Comparison of ENCODE assay signal across 15 cellular contexts in genomic region chr9:85064811-85065371, GRCh38.
DNase-seq lines count a peak whose midpoint lies in the region; ATAC-seq and TF ChIP-seq lines count a peak whose summit lies in the region.
"Had no signal": no experiment of that assay in that cellular context is flagged by ENCODE, and none has a peak within 500 bp of the region (broad histone marks: within the 10 kb centered on the region; RNA-seq: fewer than 3 reads in every experiment).

No MANE protein-coding gene starts in this region.

- intact Hi-C loops in Caco-2 (cut with micrococcal nuclease; ENCODE audit: unreplicated experiment): loop anchor here (1.0 kb wide), 1 partner anchor 12 kb away; no protein-coding TSS in a partner anchor

- H3K36me3 ChIP-seq in Caco-2 (ENCODE audit: control insufficient read depth, insufficient read depth, low read length) (no peaks in the 10 kb centered on the region), MG63 (no peaks in the 10 kb centered on the region)
- H3K36me3 ChIP-seq: HAP-1 had no signal

- H3K27me3 ChIP-seq in Caco-2 (replicated peaks; ENCODE audit: control insufficient read depth, insufficient read depth, low read length) (no peaks in the 10 kb centered on the region), MG63 (no peaks in the 10 kb centered on the region)

- H3K4me3 ChIP-seq in Caco-2 (ENCODE audit: low read depth, low read length) (no peak overlapping the region), MG63 (no peak overlapping the region)
- H3K4me3 ChIP-seq: HAP-1 had no signal

- DNase-seq in Caco-2 (peak; percentile 35 to 56), astrocyte of the hippocampus (ENCODE audit: low read depth, low spot score) (peak; percentile 26), kidney glomerular epithelial cell (lab: John Stamatoyannopoulos, UW) (peak; percentile 38), mesenteric fat pad (ENCODE audit: low spot score) (no peak), MG63 (no peak), NOMO-1 treated with DMSO at 0.1 percent for 48 hours (lab: John Stamatoyannopoulos, UW; ENCODE audit: unreplicated experiment) (no peak)
- no peak for DNase-seq in stimulated activated naive CD4-positive, alpha-beta T cell treated with Interleukin-2 at 50 U/mL for 16 hours (lab: John Stamatoyannopoulos, UW)
- DNase-seq: C1 segment of cervical spinal cord; CD4-positive, alpha-beta T cell; DMS153; DMS79 treated with DMSO at 0.1 percent for 48 hours; GF-D8 had no signal

- peak overlapping the region; percentile 33 for H3K4me3 Mint-ChIP-seq in Caco-2 (ENCODE audit: unreplicated experiment)
- H3K4me3 Mint-ChIP-seq: B cell; CD4-positive, alpha-beta T cell had no signal

- POLR2A ChIA-PET in Caco-2 (lab: Charles Lee): no interaction called here

- H3K9me3 ChIP-seq in Caco-2 (no peaks in the 10 kb centered on the region), MG63 (no peaks in the 10 kb centered on the region)
- H3K9me3 ChIP-seq: HAP-1 had no signal

- peaks cover 12% of the 10 kb centered on the region for H3K4me1 Mint-ChIP-seq in Caco-2 (ENCODE audit: low read depth, unreplicated experiment)
- H3K4me1 Mint-ChIP-seq: B cell had no signal

- H3K9me3 Mint-ChIP-seq in Caco-2 (ENCODE audit: unreplicated experiment): no peaks in the 10 kb centered on the region

- TF ChIP-seq CTCF in Caco-2 (IDR thresholded peaks at IDR 0.05; ENCODE audit: insufficient read depth in 1 of 2, low read depth in 1 of 2, low read length in 1 of 2, severe bottlenecking in 1 of 2, unreplicated experiment in 1 of 2): no peak

- peak; percentile 46 for ATAC-seq in GM18868 (IDR thresholded peaks at IDR 0.05; ENCODE audit: unreplicated experiment)

- no TSS peak for BruUV-seq in Caco-2 (replicated peaks; lab: Mats Ljungman, UMichigan)

- no peaks in the 10 kb centered on the region for H3K36me3 Mint-ChIP-seq in Caco-2 (ENCODE audit: insufficient read depth, unreplicated experiment)

- H3K27me3 Mint-ChIP-seq in Caco-2 (ENCODE audit: insufficient read depth, unreplicated experiment): no peaks in the 10 kb centered on the region
- H3K27me3 Mint-ChIP-seq: B cell had no signal

- peaks cover 21% of the 10 kb centered on the region for H3K4me1 ChIP-seq in Caco-2
- H3K4me1 ChIP-seq: HAP-1 had no signal

- H3K27ac Mint-ChIP-seq in Caco-2 (ENCODE audit: unreplicated experiment): peak overlapping the region; percentile 60
- H3K27ac Mint-ChIP-seq: B cell; CD4-positive, alpha-beta T cell had no signal

- CTCF ChIA-PET in Caco-2 (lab: Charles Lee): no interaction called here

Comparison
In these comparisons a context has a peak if more than half of its experiments do, and no peak if none do; other contexts are left out.
1. DNase-seq: peak in Caco-2 (2 of 2), astrocyte of the hippocampus (single experiment) and kidney glomerular epithelial cell (single experiment); none in mesenteric fat pad (single experiment), MG63 (single experiment), NOMO-1 treated with DMSO at 0.1 percent for 48 hours (single experiment) and stimulated activated naive CD4-positive, alpha-beta T cell treated with Interleukin-2 at 50 U/mL for 16 hours (single experiment).